Comparison of ENCODE assay signal across 12 cellular contexts in genomic region chr16:12538667-12539081, GRCh38.
DNase-seq lines count a peak whose midpoint lies in the region; ATAC-seq and TF ChIP-seq lines count a peak whose summit lies in the region.
"Had no signal": no experiment of that assay in that cellular context is flagged by ENCODE, and none has a peak within 500 bp of the region (broad histone marks: within the 10 kb centered on the region; RNA-seq: fewer than 3 reads in every experiment).

No MANE protein-coding gene starts in this region.

- peaks cover 28% of the 10 kb centered on the region for H3K4me1 Mint-ChIP-seq in chondrocyte (ENCODE audit: low read depth)

- no peak overlapping the region for H3K4me3 Mint-ChIP-seq in chondrocyte (ENCODE audit: unreplicated experiment)

- no peaks in the 10 kb centered on the region for H3K27me3 Mint-ChIP-seq in chondrocyte (ENCODE audit: low read depth)

- no peak for TF ChIP-seq POLR2A in GM18505 (IDR thresholded peaks at IDR 0.05; ENCODE audit: borderline replicate concordance, extremely low read depth, insufficient read depth, insufficient read length)

- TF ChIP-seq CTCF in chondrocyte (IDR thresholded peaks at IDR 0.05), result no peak

- no peaks in the 10 kb centered on the region for H3K36me3 Mint-ChIP-seq in chondrocyte (ENCODE audit: low read depth)
- H3K36me3 Mint-ChIP-seq: immature natural killer cell had no signal

- no peaks in the 10 kb centered on the region for H3K9me3 Mint-ChIP-seq in chondrocyte (ENCODE audit: low read depth)
- H3K9me3 Mint-ChIP-seq: immature natural killer cell had no signal

- DNase-seq in A172 (ENCODE audit: low spot score) (peak; percentile 18), GM04504 (ENCODE audit: low read depth) (peak; percentile 26), NCI-H526 treated with DMSO at 0.1 percent for 48 hours (lab: John Stamatoyannopoulos, UW) (peak; percentile 40), chondrocyte (ENCODE audit: low spot score) (no peak), NOMO-1 (lab: John Stamatoyannopoulos, UW; ENCODE audit: unreplicated experiment in 2 of 2) (no peak)
- DNase-seq in stimulated activated CD4-positive, alpha-beta T cell treated with anti-CD3 and anti-CD28 coated beads, Interleukin-2, amount 100 ng/mL, for 24 hours, result no peak
- DNase-seq: activated effector memory CD4-positive, alpha-beta T cell treated with Interleukin-2 at 50 U/mL for 16 hours; Caco-2; effector memory CD4-positive, alpha-beta T cell had no signal

- ATAC-seq in GM18505 (IDR thresholded peaks at IDR 0.05; ENCODE audit: unreplicated experiment) (no peak), HG03095 (IDR thresholded peaks at IDR 0.05; ENCODE audit: unreplicated experiment) (no peak)

- peak overlapping the region; percentile 71 for H3K27ac Mint-ChIP-seq in chondrocyte (ENCODE audit: unreplicated experiment)

Comparison
In these comparisons a context has a peak if more than half of its experiments do, and no peak if none do; other contexts are left out.
1. DNase-seq: peak in A172 (single experiment), GM04504 (single experiment) and NCI-H526 treated with DMSO at 0.1 percent for 48 hours (single experiment); none in chondrocyte (single experiment), stimulated activated CD4-positive, alpha-beta T cell treated with anti-CD3 and anti-CD28 coated beads, Interleukin-2, amount 100 ng/mL, for 24 hours (0 of 2) and NOMO-1 (0 of 2).